In the genomic region with DNA sequence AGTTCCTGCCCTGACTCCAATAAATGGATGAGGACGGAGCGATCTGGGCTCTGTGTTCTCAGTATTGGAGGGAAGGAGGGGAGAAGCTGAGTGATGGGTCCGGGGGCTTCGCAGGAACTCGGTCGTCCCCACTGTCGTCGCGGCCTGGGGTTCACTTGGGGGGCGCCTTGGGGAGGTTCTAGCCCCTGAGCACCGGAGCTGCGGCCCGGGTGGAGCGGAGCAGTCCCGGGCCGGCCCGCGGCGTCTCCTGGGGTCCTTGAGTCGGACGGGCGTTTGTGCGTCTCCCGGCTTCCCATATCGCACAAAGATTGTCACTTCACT, we compare ENCODE assay signal across 9 cellular contexts. TPM values are rescaled to one million over a fixed set of nuclear protein-coding genes. Genes with fewer than 3 reads are reported as not detected.
DNase-seq lines count a peak whose midpoint lies in the region; ATAC-seq and TF ChIP-seq lines count a peak whose summit lies in the region.
"Had no signal": no experiment of that assay in that cellular context is flagged by ENCODE, and none has a peak within 500 bp of the region (broad histone marks: within the 10 kb centered on the region; RNA-seq: fewer than 3 reads in every experiment).

No MANE protein-coding gene starts in this region.

- TF ChIP-seq CTCF in HEK293 (tag by site-specific recombination; IDR thresholded peaks at IDR 0.05) (no peak), chondrocyte (IDR thresholded peaks at IDR 0.05) (no peak), osteoblast (IDR thresholded peaks at IDR 0.05; ENCODE audit: extremely low read depth, low read depth, low read length) (no peak), GM10266 (IDR thresholded peaks at IDR 0.05; ENCODE audit: control insufficient read depth, insufficient read depth, low read depth, missing control alignments) (no peak)

- peaks cover 43% of the 10 kb centered on the region for H3K27me3 ChIP-seq in osteoblast (ENCODE audit: insufficient read depth, low read length)

- peak overlapping the region; percentile 9 for H3K4me3 Mint-ChIP-seq in chondrocyte (ENCODE audit: unreplicated experiment)

- no peaks in the 10 kb centered on the region for H3K79me2 ChIP-seq in osteoblast (ENCODE audit: insufficient read depth, low read length)

- no peak overlapping the region for H3K4me2 ChIP-seq in osteoblast (ENCODE audit: insufficient read depth, low read length)

- H3K36me3 ChIP-seq in HEK293 (ENCODE audit: control insufficient read depth in 2 of 2, insufficient read depth in 1 of 2, low read length in 2 of 2) (no peaks in the 10 kb centered on the region), osteoblast (ENCODE audit: insufficient read depth, low read length) (no peaks in the 10 kb centered on the region)
- H3K36me3 ChIP-seq: prostate gland had no signal

- peaks cover 11% of the 10 kb centered on the region for H3K4me1 Mint-ChIP-seq in chondrocyte (ENCODE audit: low read depth)

- POLR2A ChIA-PET in HEK293 (lab: Yijun Ruan, JAX) = no interaction called here

- no peaks in the 10 kb centered on the region for H3K9me3 Mint-ChIP-seq in chondrocyte (ENCODE audit: low read depth)

- H3K4me3 ChIP-seq in HEK293 (ENCODE audit: low read depth, low read length) (no peak overlapping the region), osteoblast (ENCODE audit: insufficient read depth, low read length) (no peak overlapping the region)
- H3K4me3 ChIP-seq: prostate gland had no signal

- peaks cover 31% of the 10 kb centered on the region for H3K27me3 Mint-ChIP-seq in chondrocyte (ENCODE audit: low read depth)

- no peaks in the 10 kb centered on the region for H4K20me1 ChIP-seq in osteoblast (ENCODE audit: insufficient read depth, low read length)

- H3K36me3 Mint-ChIP-seq in chondrocyte (ENCODE audit: low read depth) = no peaks in the 10 kb centered on the region

- DNase-seq in chondrocyte (ENCODE audit: low spot score) (no peak), osteoblast (ENCODE audit: insufficient read length, low spot score, missing footprints) (peak; percentile 48), GM10266 (ENCODE audit: extremely low spot score) (no peak)
- DNase-seq in stimulated activated CD8-positive, alpha-beta memory T cell treated with anti-CD3 and anti-CD28 coated beads, Interleukin-4, amount 100 ng/mL, for 48 hours = no peak
- DNase-seq: amygdala; NK-92 treated with Interleukin-12 subunit alpha and Interleukin-12 subunit beta, amount 100 ng/mL, for 24 hours had no signal

- no peak overlapping the region for H2AFZ ChIP-seq in osteoblast (ENCODE audit: low read length)

- CTCF ChIA-PET in HEK293 (lab: Yijun Ruan, JAX) = no interaction called here

- no peaks in the 10 kb centered on the region for H3K9me3 ChIP-seq in HEK293 (ENCODE audit: control insufficient read depth, insufficient read depth, low read depth, low read length)
- H3K9me3 ChIP-seq in osteoblast (ENCODE audit: low read depth, low read length) = no peaks in the 10 kb centered on the region
- H3K9me3 ChIP-seq: prostate gland had no signal

- H3K27ac ChIP-seq in HEK293 (ENCODE audit: extremely low read depth, low read depth, low read length) (no peak overlapping the region), osteoblast (ENCODE audit: low read depth, low read length) (no peak overlapping the region)
- H3K27ac ChIP-seq: prostate gland had no signal

- no peak overlapping the region for H3K27ac Mint-ChIP-seq in chondrocyte (ENCODE audit: unreplicated experiment)

- H3K4me1 ChIP-seq in HEK293 (ENCODE audit: control insufficient read depth, insufficient read depth, low read length) (no peaks in the 10 kb centered on the region), osteoblast (ENCODE audit: insufficient read depth, low read length) (no peaks in the 10 kb centered on the region)

- ATAC-seq in HG03039 (IDR thresholded peaks at IDR 0.05; ENCODE audit: unreplicated experiment) = no peak

TF ChIP-seq in HEK293, 187 proteins besides CTCF, POLR2A, EP300 and RAD21:
- TF ChIP-seq ZNF791 (tag by site-specific recombination; IDR thresholded peaks at IDR 0.05) = no peak
- TF ChIP-seq GLIS2 (tag by site-specific recombination; IDR thresholded peaks at IDR 0.05) = 0 out of 2 replicates have a peak, but pooled peaks have one; percentile 39
- TF ChIP-seq ZBTB17 (tag by site-specific recombination; IDR thresholded peaks at IDR 0.05) = 0 out of 2 replicates have a peak, but pooled peaks have one; percentile 25

RNA-seq across cellular contexts. Expression of gene HBM, which starts 0.6 kb away (rescaled TPM):
- total RNA-seq in chondrocyte (not detected in 3 replicates), osteoblast (not detected in 2 replicates)
- total RNA-seq: prostate gland had no signal

RNA-seq across cellular contexts. Expression of gene HBA2, which starts 7.5 kb away (rescaled TPM):
- total RNA-seq in chondrocyte (not detected in 3 replicates), osteoblast (not detected in 2 replicates)

RNA-seq across cellular contexts. Expression of gene HBA1, which starts 11.3 kb away (rescaled TPM):
- not detected in 3 replicates for total RNA-seq in chondrocyte
- not detected in 2 replicates for total RNA-seq in osteoblast

RNA-seq across cellular contexts. Expression of gene HBZ, which starts 12.7 kb away (rescaled TPM):
- total RNA-seq in chondrocyte (not detected in 3 replicates), osteoblast (not detected in 2 replicates)
- total RNA-seq: prostate gland had no signal

RNA-seq across cellular contexts. Expression of gene HBQ1, which starts 15.1 kb away (rescaled TPM):
- total RNA-seq in chondrocyte (0.74 TPM in 1 of 3 replicates, not detected in the others), osteoblast (not detected in 2 replicates)
- total RNA-seq: prostate gland had no signal
